Comparison of ENCODE assay signal across 22 cellular contexts in the genomic region with DNA sequence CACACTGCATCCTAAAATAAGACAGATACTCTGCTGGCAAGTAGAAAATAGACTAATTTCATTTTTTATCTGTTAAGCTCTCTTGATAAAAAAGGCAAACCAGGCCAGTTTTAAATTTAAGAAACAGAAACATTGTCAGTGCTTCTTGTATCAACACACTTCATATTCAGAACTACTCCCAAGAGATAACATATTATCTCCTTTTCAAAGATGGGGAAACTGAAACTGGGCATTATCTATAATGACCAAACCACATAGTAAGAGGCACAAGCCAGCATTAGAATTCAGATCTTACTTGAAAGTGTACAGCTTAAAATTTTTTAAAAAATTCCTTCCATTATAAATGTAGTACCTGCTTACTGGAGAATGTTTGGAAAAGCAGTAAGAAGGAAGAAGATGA.
"Had no signal": no experiment of that assay in that cellular context is flagged by ENCODE, and none has a peak within 500 bp of the region (broad histone marks: within the 10 kb centered on the region; RNA-seq: fewer than 3 reads in every experiment).

No MANE protein-coding gene starts in this region.

- H3K9ac ChIP-seq: neural progenitor cell had no signal

- H3K4me2 ChIP-seq: hepatocyte, neural progenitor cell, smooth muscle cell had no signal

- H2AFZ ChIP-seq: hepatocyte, neural progenitor cell had no signal

- H3K36me3 ChIP-seq: ovary had no signal

- H3K27ac Mint-ChIP-seq: natural killer cell treated with Interleukin-12 subunit alpha and Interleukin-12 subunit beta and Interleukin-15 and Interleukin-18, amount 100 ng/mL, for 72 hours; neural progenitor cell; progenitor cell of endocrine pancreas had no signal

- ATAC-seq: left ventricle myocardium superior; natural killer cell treated with Interleukin-12 subunit alpha and Interleukin-12 subunit beta and Interleukin-15 and Interleukin-18, amount 100 ng/mL, for 72 hours; right cardiac atrium; stimulated activated naive CD8-positive, alpha-beta T cell treated with anti-CD3 and anti-CD28 coated beads, Interleukin-15, Interleukin-2, amounts not matched to agents 100 U/mL and 50 U/mL, for 24 hours; upper lobe of right lung had no signal

- H3K27me3 Mint-ChIP-seq: natural killer cell treated with Interleukin-12 subunit alpha and Interleukin-12 subunit beta and Interleukin-15 and Interleukin-18, amount 100 ng/mL, for 72 hours; progenitor cell of endocrine pancreas had no signal

- H3K79me2 ChIP-seq: hepatocyte had no signal

- H3K4me1 ChIP-seq: colonic mucosa, suprapubic skin, thyroid gland, upper lobe of right lung had no signal

- H3K9me3 Mint-ChIP-seq: natural killer cell treated with Interleukin-12 subunit alpha and Interleukin-12 subunit beta and Interleukin-15 and Interleukin-18, amount 100 ng/mL, for 72 hours; neural progenitor cell had no signal

- H3K27me3 ChIP-seq: colonic mucosa, hepatocyte, neural progenitor cell, ovary, suprapubic skin, thyroid gland, upper lobe of right lung had no signal

- H3K27ac ChIP-seq: hepatocyte, neural progenitor cell, ovary, suprapubic skin, thyroid gland, upper lobe of right lung had no signal

- DNase-seq: colonic mucosa; dermis blood vessel endothelial cell; foreskin melanocyte; head of caudate nucleus; left colon; left ventricle myocardium superior; mesenchymal stem cell; midbrain; nucleus accumbens; ovary; right cardiac atrium; stimulated activated CD4-positive, alpha-beta T cell treated with anti-CD3 and anti-CD28 coated beads, Interleukin-2, amount 100 ng/mL, for 48 hours; stimulated activated naive CD8-positive, alpha-beta T cell treated with anti-CD3 and anti-CD28 coated beads, Interleukin-15, Interleukin-2, amounts not matched to agents 100 U/mL and 50 U/mL, for 24 hours; thyroid gland; upper lobe of right lung had no signal

- H3K4me3 ChIP-seq: colonic mucosa, hepatocyte, lung, neural progenitor cell, ovary, smooth muscle cell, suprapubic skin, thyroid gland, upper lobe of right lung had no signal

- H3K9me3 ChIP-seq: colonic mucosa, ovary, suprapubic skin, thyroid gland, upper lobe of right lung had no signal

- H3K4me3 Mint-ChIP-seq: natural killer cell treated with Interleukin-12 subunit alpha and Interleukin-12 subunit beta and Interleukin-15 and Interleukin-18, amount 100 ng/mL, for 72 hours; neural progenitor cell had no signal
